ENCODE assay signal across 1 cellular context in genomic region chr3:17861476-17861875, GRCh38.
TF ChIP-seq lines count a peak whose summit lies in the region.

No MANE protein-coding gene starts in this region.

TF ChIP-seq in H1, 55 proteins besides CTCF, POLR2A, EP300 and RAD21 (continued from another document):
- no peak for TF ChIP-seq BCL11A (IDR thresholded peaks at IDR 0.05; ENCODE audit: low read depth in 2 of 2, low read length in 2 of 2)
- no peak for TF ChIP-seq TAF7 (optimal IDR thresholded peaks at IDR 0.05; ENCODE audit: borderline replicate concordance, low read depth, low read length)
- TF ChIP-seq RBBP5 (IDR thresholded peaks at IDR 0.05; ENCODE audit: borderline replicate concordance, low read depth, low read length): no peak
- no peak for TF ChIP-seq CBX8 (IDR thresholded peaks at IDR 0.05; ENCODE audit: borderline replicate concordance, low read depth, low read length)
- TF ChIP-seq GTF2F1 (IDR thresholded peaks at IDR 0.05; ENCODE audit: borderline replicate concordance, low read depth, low read length): no peak
- TF ChIP-seq CREB1 (IDR thresholded peaks at IDR 0.05): no peak
- no peak for TF ChIP-seq ATF2 (IDR thresholded peaks at IDR 0.05; ENCODE audit: low read length)
- TF ChIP-seq SRF (IDR thresholded peaks at IDR 0.05; ENCODE audit: low read depth, low read length): no peak
- TF ChIP-seq NRF1 (IDR thresholded peaks at IDR 0.05; ENCODE audit: low read depth, low read length): no peak
- TF ChIP-seq SIX5 (IDR thresholded peaks at IDR 0.05; ENCODE audit: low read depth, low read length): no peak
- no peak for TF ChIP-seq CHD1 (IDR thresholded peaks at IDR 0.05; ENCODE audit: low read depth, low read length)
- TF ChIP-seq CBX5 (IDR thresholded peaks at IDR 0.05; ENCODE audit: low read depth, low read length): no peak
- no peak for TF ChIP-seq KDM5A (IDR thresholded peaks at IDR 0.05; ENCODE audit: low read length)
- no peak for TF ChIP-seq EGR1 (IDR thresholded peaks at IDR 0.05; ENCODE audit: borderline replicate concordance, low read depth, low read length)
